ENCODE assay signal across 18 cellular contexts in the genomic region with DNA sequence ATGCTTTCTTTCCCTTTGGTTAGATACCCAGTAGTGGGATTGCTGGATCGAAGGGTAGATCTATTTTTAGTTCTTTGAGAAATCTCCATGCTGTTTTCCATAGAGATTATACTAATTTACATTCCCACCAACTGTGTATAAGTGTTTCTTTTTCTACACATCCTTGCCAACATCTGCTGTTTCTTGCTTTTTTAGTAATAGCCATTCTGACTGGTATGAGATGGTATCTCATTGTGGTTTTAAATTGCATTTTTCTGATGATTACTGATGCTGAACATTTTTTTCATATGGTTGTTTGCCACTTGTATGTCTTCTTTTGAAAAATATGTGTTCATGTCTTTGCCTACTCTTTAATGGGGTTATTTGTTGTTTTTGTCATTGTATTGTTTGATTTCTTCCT. TPM values are rescaled to one million over a fixed set of nuclear protein-coding genes. Genes with fewer than 3 reads are reported as not detected.
DNase-seq lines count a peak whose midpoint lies in the region; ATAC-seq and TF ChIP-seq lines count a peak whose summit lies in the region.
"Had no signal": no experiment of that assay in that cellular context is flagged by ENCODE, and none has a peak within 500 bp of the region (broad histone marks: within the 10 kb centered on the region; RNA-seq: fewer than 3 reads in every experiment).

No MANE protein-coding gene starts in this region.

- peaks cover 3 to 12% (median 8%) of the 10 kb centered on the region in 4 donors for H3K4me1 Mint-ChIP-seq in CD4-positive, alpha-beta memory T cell

- H3K9me3 Mint-ChIP-seq in CD4-positive, alpha-beta memory T cell: no peaks in the 10 kb centered on the region
- H3K9me3 Mint-ChIP-seq: activated CD4-positive, alpha-beta T cell treated with anti-CD3 and anti-CD28 coated beads, Interleukin-2, amount 10 ng/mL, durations not matched to agents 24 days and 14 days; neural progenitor cell had no signal

- intact Hi-C loops in CD4-positive, alpha-beta memory T cell (cut with micrococcal nuclease): loop anchor here (10.0 kb wide), 1 partner anchor 1254 kb away; a partner anchor contains a TSS

- CTCF ChIA-PET in CD4-positive, alpha-beta memory T cell (lab: Charles Lee; ENCODE audit: partially characterized antibody): no interaction called here

- H3K4me3 Mint-ChIP-seq in CD4-positive, alpha-beta memory T cell: no peak overlapping the region
- H3K4me3 Mint-ChIP-seq: activated CD4-positive, alpha-beta T cell treated with anti-CD3 and anti-CD28 coated beads, Interleukin-2, amount 10 ng/mL, durations not matched to agents 24 days and 14 days; neural progenitor cell had no signal

- no peaks in the 10 kb centered on the region for H3K27me3 ChIP-seq in CD4-positive, alpha-beta memory T cell (ENCODE audit: insufficient read depth, low read length)
- H3K27me3 ChIP-seq: heart left ventricle, neural progenitor cell had no signal

- POLR2A ChIA-PET in CD4-positive, alpha-beta memory T cell (lab: Charles Lee; ENCODE audit: partially characterized antibody): no interaction called here

- H3K27me3 Mint-ChIP-seq in CD4-positive, alpha-beta memory T cell: no peaks in the 10 kb centered on the region
- H3K27me3 Mint-ChIP-seq: activated CD4-positive, alpha-beta T cell treated with anti-CD3 and anti-CD28 coated beads, Interleukin-2, amount 10 ng/mL, durations not matched to agents 24 days and 14 days had no signal

- ATAC-seq in HG03460 (IDR thresholded peaks at IDR 0.05; ENCODE audit: unreplicated experiment) (no peak), HG03457 (IDR thresholded peaks at IDR 0.05; ENCODE audit: unreplicated experiment) (no peak)
- ATAC-seq: HCT116, heart left ventricle, sciatic nerve had no signal

- H3K36me3 ChIP-seq in CD4-positive, alpha-beta memory T cell (ENCODE audit: insufficient read depth, low read length): no peaks in the 10 kb centered on the region
- H3K36me3 ChIP-seq: heart left ventricle, neural progenitor cell had no signal

- TF ChIP-seq CTCF in AG10803 (conservative IDR thresholded peaks at IDR 0.05; ENCODE audit: low read length): no peak
- no peak for TF ChIP-seq CTCF in choroid plexus epithelial cell (conservative IDR thresholded peaks at IDR 0.05; ENCODE audit: low read depth, low read length)

- H3K4me1 ChIP-seq in CD4-positive, alpha-beta memory T cell (ENCODE audit: insufficient read depth, low read length): no peaks in the 10 kb centered on the region
- H3K4me1 ChIP-seq: heart left ventricle had no signal

- H3K4me3 ChIP-seq in AG10803 (ENCODE audit: low read length) (no peak overlapping the region), choroid plexus epithelial cell (ENCODE audit: low read depth, low read length) (no peak overlapping the region)
- no peak overlapping the region for H3K4me3 ChIP-seq in CD4-positive, alpha-beta memory T cell (ENCODE audit: low read length in 2 of 2)
- H3K4me3 ChIP-seq: heart left ventricle, neural progenitor cell had no signal

- H3K27ac ChIP-seq in CD4-positive, alpha-beta memory T cell (ENCODE audit: low read depth, low read length): no peak overlapping the region
- H3K27ac ChIP-seq: heart left ventricle, neural progenitor cell had no signal

- peaks cover 0 to 3% of the 10 kb centered on the region in 2 donors for H3K36me3 Mint-ChIP-seq in CD4-positive, alpha-beta memory T cell
- H3K36me3 Mint-ChIP-seq: neural progenitor cell had no signal

- no peaks in the 10 kb centered on the region for H3K9me3 ChIP-seq in CD4-positive, alpha-beta memory T cell (ENCODE audit: control insufficient read depth in 1 of 2, low read length in 2 of 2)
- H3K9me3 ChIP-seq: heart left ventricle had no signal

- peak; percentile 86 for DNase-seq in AG10803 (ENCODE audit: low read depth)
- DNase-seq in LHCN-M2 (ENCODE audit: low read depth): peak; percentile 71
- peak; percentile 42 for DNase-seq in choroid plexus epithelial cell (ENCODE audit: low read depth)
- DNase-seq in kidney tubule cell (ENCODE audit: low spot score): peak; percentile 2
- DNase-seq in NK-92 (lab: John Stamatoyannopoulos, UW; ENCODE audit: unreplicated experiment): no peak
- no peak for DNase-seq in CD4-positive, alpha-beta memory T cell
- DNase-seq: activated naive CD4-positive, alpha-beta T cell treated with anti-CD3 and anti-CD28 coated beads, Interleukin-2, amount 50 U/mL, for 16 hours; heart left ventricle; MV-4-11; NCI-H2081 treated with DMSO at 0.1 percent for 48 hours; NCI-H526 treated with DMSO at 0.1 percent for 48 hours; stimulated activated CD4-positive, alpha-beta T cell treated with anti-CD3 and anti-CD28 coated beads, Interleukin-4, amount 100 ng/mL, for 1 hour had no signal

- no peak overlapping the region for H3K27ac Mint-ChIP-seq in CD4-positive, alpha-beta memory T cell
- H3K27ac Mint-ChIP-seq: activated CD4-positive, alpha-beta T cell treated with anti-CD3 and anti-CD28 coated beads, Interleukin-2, amount 10 ng/mL, durations not matched to agents 24 days and 14 days; neural progenitor cell had no signal

RNA-seq across cellular contexts. Expression of a gene that starts 6.6 kb away (rescaled TPM):
- total RNA-seq in LHCN-M2 (2014; rRNA removed): 10.9 and 11.4 TPM in 2 replicates
- polyA plus RNA-seq in LHCN-M2 (2012): 7.5 TPM
- 10 to 100 TPM; 23.2 to 27.3 TPM for total RNA-seq in CD4-positive, alpha-beta memory T cell
- polyA plus RNA-seq in CD4-positive, alpha-beta memory T cell: 10 to 100 TPM; 32.1 to 34.2 TPM

Comparison
In these comparisons a context has a peak if more than half of its experiments do, and no peak if none do; other contexts are left out.
1. DNase-seq: peak in AG10803 (single experiment), LHCN-M2 (single experiment), choroid plexus epithelial cell (single experiment) and kidney tubule cell (single experiment); none in NK-92 (single experiment) and CD4-positive, alpha-beta memory T cell (0 of 5).